In genomic region chr6:156175433-156175832, GRCh38 we compare ENCODE assay signal across 20 cellular contexts.
"Had no signal": no experiment of that assay in that cellular context is flagged by ENCODE, and none has a peak within 500 bp of the region (broad histone marks: within the 10 kb centered on the region; RNA-seq: fewer than 3 reads in every experiment).

No MANE protein-coding gene starts in this region.

- H3K4me1 Mint-ChIP-seq: nephron progenitor cell had no signal

- H3K36me3 ChIP-seq: right lobe of liver, transverse colon had no signal

- H3K27ac Mint-ChIP-seq: activated naive CD8-positive, alpha-beta T cell treated with anti-CD3 and anti-CD28 coated beads, Interleukin-2, amount 50 U/mL, for 24 hours; memory B cell; nephron progenitor cell; stimulated activated naive CD8-positive, alpha-beta T cell treated with anti-CD3 and anti-CD28 coated beads, Interleukin-15, amount 100 ng/mL, for 72 hours had no signal

- H3K9me3 ChIP-seq: mucosa of descending colon, right lobe of liver had no signal

- ATAC-seq: activated naive CD8-positive, alpha-beta T cell treated with anti-CD3 and anti-CD28 coated beads, Interleukin-2, amount 50 U/mL, for 24 hours; stimulated activated effector memory CD8-positive, alpha-beta T cell treated with anti-CD3 and anti-CD28 coated beads, Interleukin-12 subunit alpha, Interleukin-12 subunit beta, amount 100 ng/mL, for 72 hours; stimulated activated naive CD8-positive, alpha-beta T cell treated with anti-CD3 and anti-CD28 coated beads, Interleukin-15, amount 100 ng/mL, for 72 hours; T-helper 17 cell had no signal

- H3K27ac ChIP-seq: hepatocyte, right lobe of liver, transverse colon had no signal

- H3K27me3 Mint-ChIP-seq: activated CD4-positive, alpha-beta T cell treated with anti-CD3 and anti-CD28 coated beads, Interleukin-2, amount 10 ng/mL, durations not matched to agents 7 days and 5 days; memory B cell; stimulated activated naive CD8-positive, alpha-beta T cell treated with anti-CD3 and anti-CD28 coated beads, Interleukin-15, amount 100 ng/mL, for 72 hours; T-helper 17 cell had no signal

- DNase-seq: activated CD4-positive, alpha-beta T cell treated with anti-CD3 and anti-CD28 coated beads, Interleukin-2, amount 10 ng/mL, durations not matched to agents 7 days and 5 days; activated CD4-positive, CD25-positive, alpha-beta regulatory T cell; activated CD8-positive, alpha-beta memory T cell treated with anti-CD3 and anti-CD28 coated beads for 24 hours; activated CD8-positive, alpha-beta memory T cell treated with anti-CD3 and anti-CD28 coated beads, Interleukin-2, amount 50 U/mL, for 4 hours; activated gamma-delta T cell; activated naive CD4-positive, alpha-beta T cell treated with anti-CD3 and anti-CD28 coated beads, Interleukin-2, amount 50 U/mL, for 16 hours; activated naive CD8-positive, alpha-beta T cell treated with anti-CD3 and anti-CD28 coated beads, Interleukin-2, amount 50 U/mL, for 24 hours; foreskin fibroblast; right lobe of liver; stimulated activated CD4-positive, alpha-beta T cell treated with anti-CD3 and anti-CD28 coated beads, Interleukin-1b, Interleukin-23, amount 100 ng/mL, for 48 hours; stimulated activated naive CD8-positive, alpha-beta T cell treated with anti-CD3 and anti-CD28 coated beads, Interleukin-15, amount 100 ng/mL, for 72 hours; SW 1271; T-helper 17 cell had no signal

- H3K4me3 Mint-ChIP-seq: activated CD4-positive, alpha-beta T cell treated with anti-CD3 and anti-CD28 coated beads, Interleukin-2, amount 10 ng/mL, durations not matched to agents 7 days and 5 days; activated naive CD8-positive, alpha-beta T cell treated with anti-CD3 and anti-CD28 coated beads, Interleukin-2, amount 50 U/mL, for 24 hours; memory B cell; nephron progenitor cell; stimulated activated naive CD8-positive, alpha-beta T cell treated with anti-CD3 and anti-CD28 coated beads, Interleukin-15, amount 100 ng/mL, for 72 hours; T-helper 17 cell had no signal

- H3K4me1 ChIP-seq: right lobe of liver, transverse colon had no signal

- H3K36me3 Mint-ChIP-seq: memory B cell; stimulated activated effector memory CD8-positive, alpha-beta T cell treated with anti-CD3 and anti-CD28 coated beads, Interleukin-12 subunit alpha, Interleukin-12 subunit beta, amount 100 ng/mL, for 72 hours had no signal

- H3K27me3 ChIP-seq: hepatocyte, right lobe of liver, transverse colon had no signal

- H3K4me3 ChIP-seq: hepatocyte, mucosa of descending colon, right lobe of liver, skin epidermis, transverse colon had no signal

- H3K9me3 Mint-ChIP-seq: memory B cell; stimulated activated effector memory CD8-positive, alpha-beta T cell treated with anti-CD3 and anti-CD28 coated beads, Interleukin-12 subunit alpha, Interleukin-12 subunit beta, amount 100 ng/mL, for 72 hours; stimulated activated naive CD8-positive, alpha-beta T cell treated with anti-CD3 and anti-CD28 coated beads, Interleukin-15, amount 100 ng/mL, for 72 hours had no signal
